Comparison of ENCODE assay signal across 9 cellular contexts in the genomic region with DNA sequence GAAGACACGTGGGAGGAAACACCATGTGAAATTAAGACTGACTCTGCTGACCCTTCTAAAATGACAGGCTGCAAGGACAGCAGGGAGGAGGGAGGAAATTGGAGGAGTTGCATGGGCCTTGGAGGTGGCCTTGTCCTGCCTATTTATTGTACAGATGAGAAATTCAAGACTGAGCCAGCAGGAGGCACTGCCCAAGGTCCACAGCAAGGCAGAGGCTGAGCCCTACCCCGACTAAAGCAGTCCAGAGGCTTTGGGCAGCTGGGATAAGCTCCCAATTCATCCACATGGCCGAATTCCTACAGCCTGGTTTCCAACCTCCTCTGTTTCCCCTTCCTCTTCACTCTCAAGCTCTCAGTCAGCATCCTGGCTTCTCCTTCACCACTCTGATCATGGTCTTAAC.
DNase-seq lines count a peak whose midpoint lies in the region; ATAC-seq and TF ChIP-seq lines count a peak whose summit lies in the region.
"Had no signal": no experiment of that assay in that cellular context is flagged by ENCODE, and none has a peak within 500 bp of the region (broad histone marks: within the 10 kb centered on the region; RNA-seq: fewer than 3 reads in every experiment).

No MANE protein-coding gene starts in this region.

- 0 out of 2 replicates have a peak, but pooled peaks cover 3% of the 10 kb centered on the region for H3K27me3 ChIP-seq in GM23248 (replicated peaks; ENCODE audit: insufficient read depth)

- no peak overlapping the region for H3K27ac ChIP-seq in GM23248

- no peak for ATAC-seq in HG03108 (IDR thresholded peaks at IDR 0.05; ENCODE audit: unreplicated experiment)

- H3K27me3 Mint-ChIP-seq in activated CD4-positive, alpha-beta memory T cell treated with anti-CD3 and anti-CD28 coated beads, Interleukin-2, amount 10 ng/mL, durations not matched to agents 7 days and 5 days, result no peaks in the 10 kb centered on the region
- H3K27me3 Mint-ChIP-seq in immature natural killer cell (ENCODE audit: low read depth in 3 of 3), result peaks cover 0 to 4% (median 3%) of the 10 kb centered on the region in 3 donors

- no peaks in the 10 kb centered on the region for H3K9me2 ChIP-seq in GM23248 (ENCODE audit: insufficient read depth)

- CTCF ChIA-PET in AG04449 (lab: Yijun Ruan, JAX), result interaction anchor here (0.7 to 1.9 kb wide), 3 partner anchors 12 to 27 kb away, joined by 3 to 5 read pairs (median 3); no protein-coding TSS in a partner anchor
- CTCF ChIA-PET in activated CD4-positive, alpha-beta memory T cell treated with anti-CD3 and anti-CD28 coated beads, Interleukin-2, amount 10 ng/mL, durations not matched to agents 7 days and 5 days (lab: Charles Lee), result interaction anchor here (0.9 to 2.0 kb wide), 3 partner anchors 22 to 378 kb away, joined by 3 to 7 read pairs (median 3); no protein-coding TSS in a partner anchor

- no peak overlapping the region for H3K9ac ChIP-seq in GM23248

- no peak overlapping the region for H3K4me2 ChIP-seq in GM23248 (ENCODE audit: unreplicated experiment)

- H3K27ac Mint-ChIP-seq in activated CD4-positive, alpha-beta memory T cell treated with anti-CD3 and anti-CD28 coated beads, Interleukin-2, amount 10 ng/mL, durations not matched to agents 7 days and 5 days, result no peak overlapping the region
- no peak overlapping the region for H3K27ac Mint-ChIP-seq in immature natural killer cell
- H3K27ac Mint-ChIP-seq: IgD-negative memory B cell had no signal

- no peaks in the 10 kb centered on the region for H4K20me1 ChIP-seq in GM23248 (ENCODE audit: insufficient read depth)

- 86 to 95% methylated on average over 3 of the region's 3 CpGs for WGBS in GM23248 (ENCODE audit: low coverage in 1 of 2, low lambda C conversion rate in 2 of 2, missing lambda C conversion rate in 2 of 2), 2 experiments

- no peaks in the 10 kb centered on the region for H3K9me3 Mint-ChIP-seq in activated CD4-positive, alpha-beta memory T cell treated with anti-CD3 and anti-CD28 coated beads, Interleukin-2, amount 10 ng/mL, durations not matched to agents 7 days and 5 days
- no peaks in the 10 kb centered on the region for H3K9me3 Mint-ChIP-seq in immature natural killer cell

- no peak overlapping the region for H2AFZ ChIP-seq in GM23248

- H3K79me2 ChIP-seq in GM23248 (ENCODE audit: insufficient read depth), result no peaks in the 10 kb centered on the region

- no peaks in the 10 kb centered on the region for H3K36me3 ChIP-seq in GM23248 (ENCODE audit: low read depth)

- no peaks in the 10 kb centered on the region for H3F3A ChIP-seq in GM23248 (ENCODE audit: insufficient read depth)

- H3K36me3 Mint-ChIP-seq in activated CD4-positive, alpha-beta memory T cell treated with anti-CD3 and anti-CD28 coated beads, Interleukin-2, amount 10 ng/mL, durations not matched to agents 7 days and 5 days (ENCODE audit: low read depth), result no peaks in the 10 kb centered on the region
- H3K36me3 Mint-ChIP-seq in immature natural killer cell, result no peaks in the 10 kb centered on the region
- H3K36me3 Mint-ChIP-seq: IgD-negative memory B cell had no signal

- no peak overlapping the region for H3K4me3 ChIP-seq in AG04449 (ENCODE audit: low read depth, low read length)
- H3K4me3 ChIP-seq in GM23248, result no peak overlapping the region

- DNase-seq in AG04449 (ENCODE audit: low read depth, low spot score), result no peak
- DNase-seq in GM23248, result peak; percentile 29
- DNase-seq in activated CD4-positive, alpha-beta memory T cell treated with anti-CD3 and anti-CD28 coated beads, Interleukin-2, amount 10 ng/mL, durations not matched to agents 7 days and 5 days, result peak; percentile 24
- DNase-seq in immature natural killer cell, result peak in 2 of 3 donors; percentile 21 to 23
- DNase-seq in AG08395 (ENCODE audit: low spot score), result no peak
- DNase-seq in activated CD8-positive, alpha-beta memory T cell treated with anti-CD3 and anti-CD28 coated beads, Interleukin-2, amount 50 U/mL, for 4 hours, result no peak
- no peak for DNase-seq in hippocampal formation (lab: John Stamatoyannopoulos, UW)

- POLR2A ChIA-PET in AG04449 (lab: Yijun Ruan, JAX), result no interaction called here
- POLR2A ChIA-PET in activated CD4-positive, alpha-beta memory T cell treated with anti-CD3 and anti-CD28 coated beads, Interleukin-2, amount 10 ng/mL, durations not matched to agents 7 days and 5 days (lab: Charles Lee), result no interaction called here

- peak; percentile 8 for TF ChIP-seq CTCF in AG04449 (IDR thresholded peaks at IDR 0.05; ENCODE audit: insufficient read depth, low read length, missing control alignments)

- H3K4me1 Mint-ChIP-seq in activated CD4-positive, alpha-beta memory T cell treated with anti-CD3 and anti-CD28 coated beads, Interleukin-2, amount 10 ng/mL, durations not matched to agents 7 days and 5 days, result no peaks in the 10 kb centered on the region
- H3K4me1 Mint-ChIP-seq in immature natural killer cell, result no peaks in the 10 kb centered on the region
- H3K4me1 Mint-ChIP-seq: IgD-negative memory B cell had no signal

- H3K4me1 ChIP-seq in GM23248 (ENCODE audit: insufficient read depth), result peaks cover 8% of the 10 kb centered on the region

- H3K9me3 ChIP-seq in GM23248 (ENCODE audit: low read depth), result no peaks in the 10 kb centered on the region

- in situ Hi-C loops in GM23248 (cut with MboI), result no loop called here

- no peak overlapping the region for H3K4me3 Mint-ChIP-seq in activated CD4-positive, alpha-beta memory T cell treated with anti-CD3 and anti-CD28 coated beads, Interleukin-2, amount 10 ng/mL, durations not matched to agents 7 days and 5 days
- H3K4me3 Mint-ChIP-seq in immature natural killer cell, result no peak overlapping the region
- H3K4me3 Mint-ChIP-seq: IgD-negative memory B cell had no signal

Comparison
In these comparisons a context has a peak if more than half of its experiments do, and no peak if none do; other contexts are left out.
1. DNase-seq: peak in GM23248 (single experiment), activated CD4-positive, alpha-beta memory T cell treated with anti-CD3 and anti-CD28 coated beads, Interleukin-2, amount 10 ng/mL, durations not matched to agents 7 days and 5 days (single experiment) and immature natural killer cell (2 of 3); none in AG04449 (single experiment), AG08395 (single experiment), activated CD8-positive, alpha-beta memory T cell treated with anti-CD3 and anti-CD28 coated beads, Interleukin-2, amount 50 U/mL, for 4 hours (single experiment) and hippocampal formation (0 of 2).